ENCODE assay signal across 34 cellular contexts in genomic region chr11:75606099-75606498, GRCh38.
"Had no signal": no experiment of that assay in that cellular context is flagged by ENCODE, and none has a peak within 500 bp of the region (broad histone marks: within the 10 kb centered on the region; RNA-seq: fewer than 3 reads in every experiment).

No MANE protein-coding gene starts in this region.

- H3K4me2 ChIP-seq: hepatocyte had no signal

- H3K4me1 Mint-ChIP-seq: activated CD4-positive, alpha-beta T cell treated with anti-CD3 and anti-CD28 coated beads for 36 hours; activated CD4-positive, alpha-beta T cell treated with anti-CD3 and anti-CD28 coated beads, Interleukin-2, amount 10 ng/mL, durations not matched to agents 24 days and 14 days; activated naive CD4-positive, alpha-beta T cell treated with anti-CD3 and anti-CD28 coated beads, Interleukin-2, amount 50 U/mL, for 24 hours; activated naive CD8-positive, alpha-beta T cell treated with anti-CD3 and anti-CD28 coated beads for 36 hours; activated naive CD8-positive, alpha-beta T cell treated with anti-CD3 and anti-CD28 coated beads, Interleukin-2, amount 50 U/mL, for 24 hours had no signal

- H3K4me1 ChIP-seq: body of pancreas, esophagus muscularis mucosa, gastroesophageal sphincter had no signal

- FAIRE-seq: colon, endometrium, endothelial cell of umbilical vein had no signal

- H3K36me3 Mint-ChIP-seq: activated CD4-positive, alpha-beta memory T cell treated with anti-CD3 and anti-CD28 coated beads for 36 hours; activated CD8-positive, alpha-beta memory T cell treated with anti-CD3 and anti-CD28 coated beads, Interleukin-2, amount 10 ng/mL, durations not matched to agents 7 days and 5 days; activated naive CD4-positive, alpha-beta T cell treated with anti-CD3 and anti-CD28 coated beads, Interleukin-2, amount 50 U/mL, for 24 hours; activated naive CD8-positive, alpha-beta T cell treated with anti-CD3 and anti-CD28 coated beads for 36 hours had no signal

- H3K27ac Mint-ChIP-seq: activated CD4-positive, alpha-beta memory T cell treated with anti-CD3 and anti-CD28 coated beads for 36 hours; activated CD4-positive, alpha-beta T cell treated with anti-CD3 and anti-CD28 coated beads for 36 hours; activated CD4-positive, alpha-beta T cell treated with anti-CD3 and anti-CD28 coated beads, Interleukin-2, amount 10 ng/mL, durations not matched to agents 24 days and 14 days; activated CD8-positive, alpha-beta memory T cell treated with anti-CD3 and anti-CD28 coated beads, Interleukin-2, amount 10 ng/mL, durations not matched to agents 7 days and 5 days; activated CD8-positive, alpha-beta T cell treated with anti-CD3 and anti-CD28 coated beads, Interleukin-2, amount 10 ng/mL, durations not matched to agents 7 days and 5 days; activated naive CD4-positive, alpha-beta T cell treated with anti-CD3 and anti-CD28 coated beads for 36 hours; activated naive CD4-positive, alpha-beta T cell treated with anti-CD3 and anti-CD28 coated beads, Interleukin-2, amount 50 U/mL, for 24 hours; activated naive CD8-positive, alpha-beta T cell treated with anti-CD3 and anti-CD28 coated beads for 36 hours; activated naive CD8-positive, alpha-beta T cell treated with anti-CD3 and anti-CD28 coated beads, Interleukin-2, amount 50 U/mL, for 24 hours; activated T-helper 1 cell treated with anti-CD3 and anti-CD28 coated beads, Interleukin-12 subunit alpha, Interleukin-12 subunit beta, Interleukin-2, Interleukin-4 antibody, amounts not matched to agents 30 ng/mL and 10 ng/mL and 1 ng/mL, durations not matched to agents 14 hours and 24 hours and 36 hours; activated T-helper 2 cell treated with anti-CD3 and anti-CD28 coated beads, Interferon-gamma antibody, Interleukin-2, Interleukin-4, amounts not matched to agents 10 μg/mL and 5 μg/mL and 100 μg/mL, durations not matched to agents 14 hours and 24 hours and 36 hours had no signal

- H3K27me3 ChIP-seq: adrenal gland, body of pancreas, esophagus muscularis mucosa, gastroesophageal sphincter, heart right ventricle, hepatocyte had no signal

- H3K4me3 Mint-ChIP-seq: activated CD4-positive, alpha-beta memory T cell treated with anti-CD3 and anti-CD28 coated beads for 36 hours; activated CD4-positive, alpha-beta T cell treated with anti-CD3 and anti-CD28 coated beads for 36 hours; activated CD4-positive, alpha-beta T cell treated with anti-CD3 and anti-CD28 coated beads, Interleukin-2, amount 10 ng/mL, durations not matched to agents 24 days and 14 days; activated CD8-positive, alpha-beta memory T cell treated with anti-CD3 and anti-CD28 coated beads, Interleukin-2, amount 10 ng/mL, durations not matched to agents 7 days and 5 days; activated CD8-positive, alpha-beta T cell treated with anti-CD3 and anti-CD28 coated beads, Interleukin-2, amount 10 ng/mL, durations not matched to agents 7 days and 5 days; activated naive CD4-positive, alpha-beta T cell treated with anti-CD3 and anti-CD28 coated beads for 36 hours; activated naive CD4-positive, alpha-beta T cell treated with anti-CD3 and anti-CD28 coated beads, Interleukin-2, amount 50 U/mL, for 24 hours; activated naive CD8-positive, alpha-beta T cell treated with anti-CD3 and anti-CD28 coated beads for 36 hours; activated naive CD8-positive, alpha-beta T cell treated with anti-CD3 and anti-CD28 coated beads, Interleukin-2, amount 50 U/mL, for 24 hours; activated T-helper 1 cell treated with anti-CD3 and anti-CD28 coated beads, Interleukin-12 subunit alpha, Interleukin-12 subunit beta, Interleukin-2, Interleukin-4 antibody, amounts not matched to agents 30 ng/mL and 10 ng/mL and 1 ng/mL, durations not matched to agents 14 hours and 24 hours and 36 hours had no signal

- H2AFZ ChIP-seq: hepatocyte had no signal

- H3K27ac ChIP-seq: adrenal gland, body of pancreas, esophagus muscularis mucosa, gastroesophageal sphincter, heart right ventricle, hepatocyte had no signal

- DNase-seq: activated CD4-positive, alpha-beta memory T cell treated with anti-CD3 and anti-CD28 coated beads for 36 hours; activated CD4-positive, alpha-beta T cell treated with anti-CD3 and anti-CD28 coated beads for 36 hours; activated CD4-positive, alpha-beta T cell treated with anti-CD3 and anti-CD28 coated beads, Interleukin-2, amount 10 ng/mL, durations not matched to agents 24 days and 14 days; activated CD4-positive, CD25-positive, alpha-beta regulatory T cell; activated CD4-positive, CD25-positive, alpha-beta regulatory T cell treated with anti-CD3 and anti-CD28 coated beads, Interleukin-2, amount 50 U/mL, for 72 hours; activated CD8-positive, alpha-beta memory T cell treated with anti-CD3 and anti-CD28 coated beads, Interleukin-2, amount 10 ng/mL, durations not matched to agents 7 days and 5 days; activated CD8-positive, alpha-beta memory T cell treated with anti-CD3 and anti-CD28 coated beads, Interleukin-2, amount 50 U/mL, for 4 hours; activated CD8-positive, alpha-beta T cell treated with anti-CD3 and anti-CD28 coated beads, Interleukin-2, amount 10 ng/mL, durations not matched to agents 7 days and 5 days; activated effector memory CD4-positive, alpha-beta T cell treated with anti-CD3 and anti-CD28 coated beads, Interleukin-2, amount 50 U/mL, for 16 hours; activated naive CD4-positive, alpha-beta T cell treated with anti-CD3 and anti-CD28 coated beads for 36 hours; activated naive CD8-positive, alpha-beta T cell treated with anti-CD3 and anti-CD28 coated beads for 36 hours; activated naive CD8-positive, alpha-beta T cell treated with anti-CD3 and anti-CD28 coated beads, Interleukin-2, amount 50 U/mL, for 24 hours; activated T-cell treated with anti-CD3 and anti-CD28 coated beads, Interleukin-2, amount 50 U/mL, for 1 hour; activated T-cell treated with anti-CD3 and anti-CD28 coated beads, Interleukin-2, amount 50 U/mL, for 48 hours; adrenal gland; amygdala; aorta; body of pancreas; caudate nucleus; cortex of kidney; dermis blood vessel endothelial cell; effector CD8-positive, alpha-beta T cell; foreskin melanocyte; heart right ventricle; T-helper 2 cell had no signal

- H3K9me3 ChIP-seq: adrenal gland, body of pancreas, esophagus muscularis mucosa, gastroesophageal sphincter, heart right ventricle had no signal

- ATAC-seq: activated CD4-positive, alpha-beta T cell treated with anti-CD3 and anti-CD28 coated beads for 36 hours; activated CD8-positive, alpha-beta memory T cell treated with anti-CD3 and anti-CD28 coated beads, Interleukin-2, amount 10 ng/mL, durations not matched to agents 7 days and 5 days; activated CD8-positive, alpha-beta T cell treated with anti-CD3 and anti-CD28 coated beads, Interleukin-2, amount 10 ng/mL, durations not matched to agents 7 days and 5 days; activated naive CD8-positive, alpha-beta T cell treated with anti-CD3 and anti-CD28 coated beads, Interleukin-2, amount 50 U/mL, for 24 hours; body of pancreas; gastroesophageal sphincter; heart right ventricle had no signal

- H3K9me3 Mint-ChIP-seq: activated CD4-positive, alpha-beta memory T cell treated with anti-CD3 and anti-CD28 coated beads for 36 hours; activated CD4-positive, alpha-beta T cell treated with anti-CD3 and anti-CD28 coated beads, Interleukin-2, amount 10 ng/mL, durations not matched to agents 24 days and 14 days; activated naive CD4-positive, alpha-beta T cell treated with anti-CD3 and anti-CD28 coated beads for 36 hours; activated naive CD4-positive, alpha-beta T cell treated with anti-CD3 and anti-CD28 coated beads, Interleukin-2, amount 50 U/mL, for 24 hours; activated naive CD8-positive, alpha-beta T cell treated with anti-CD3 and anti-CD28 coated beads for 36 hours; activated naive CD8-positive, alpha-beta T cell treated with anti-CD3 and anti-CD28 coated beads, Interleukin-2, amount 50 U/mL, for 24 hours; activated T-helper 1 cell treated with anti-CD3 and anti-CD28 coated beads, Interleukin-12 subunit alpha, Interleukin-12 subunit beta, Interleukin-2, Interleukin-4 antibody, amounts not matched to agents 30 ng/mL and 10 ng/mL and 1 ng/mL, durations not matched to agents 14 hours and 24 hours and 36 hours; activated T-helper 2 cell treated with anti-CD3 and anti-CD28 coated beads, Interferon-gamma antibody, Interleukin-2, Interleukin-4, amounts not matched to agents 10 μg/mL and 5 μg/mL and 100 μg/mL, durations not matched to agents 14 hours and 24 hours and 36 hours had no signal

- H3K4me3 ChIP-seq: adrenal gland, body of pancreas, esophagus muscularis mucosa, gastroesophageal sphincter, heart right ventricle, hepatocyte had no signal

- H3K36me3 ChIP-seq: adrenal gland had no signal
